1 cellular context compared by ENCODE assay signal in the genomic region with DNA sequence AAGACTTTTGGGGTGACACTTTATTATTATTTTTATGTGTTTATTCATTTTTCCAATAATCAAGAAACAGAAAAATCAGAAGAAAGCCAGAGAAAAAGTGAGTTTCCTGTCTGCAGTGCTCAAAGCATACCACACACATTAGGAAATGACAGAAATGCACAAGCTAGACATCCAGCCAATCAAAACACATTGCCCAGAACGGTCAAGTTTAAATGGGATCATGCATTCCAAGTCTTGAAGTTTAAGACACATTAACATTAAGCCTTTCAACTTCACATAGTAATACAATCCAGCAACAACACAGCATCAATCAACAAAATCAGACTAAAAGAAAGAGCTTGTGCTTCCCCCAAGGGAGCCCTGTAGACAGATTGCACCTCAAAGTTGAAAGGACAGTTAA.
TF ChIP-seq lines count a peak whose summit lies in the region.

No MANE protein-coding gene starts in this region.

TF ChIP-seq in SK-N-SH, 30 proteins besides CTCF, POLR2A, EP300 and RAD21 (continued from another document):
- TF ChIP-seq, protein P1, sequence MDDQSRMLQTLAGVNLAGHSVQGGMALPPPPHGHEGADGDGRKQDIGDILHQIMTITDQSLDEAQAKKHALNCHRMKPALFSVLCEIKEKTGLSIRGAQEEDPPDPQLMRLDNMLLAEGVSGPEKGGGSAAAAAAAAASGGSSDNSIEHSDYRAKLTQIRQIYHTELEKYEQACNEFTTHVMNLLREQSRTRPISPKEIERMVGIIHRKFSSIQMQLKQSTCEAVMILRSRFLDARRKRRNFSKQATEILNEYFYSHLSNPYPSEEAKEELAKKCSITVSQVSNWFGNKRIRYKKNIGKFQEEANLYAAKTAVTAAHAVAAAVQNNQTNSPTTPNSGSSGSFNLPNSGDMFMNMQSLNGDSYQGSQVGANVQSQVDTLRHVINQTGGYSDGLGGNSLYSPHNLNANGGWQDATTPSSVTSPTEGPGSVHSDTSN (IDR thresholded peaks at IDR 0.05) = peak; percentile 50
- TF ChIP-seq SIN3A (IDR thresholded peaks at IDR 0.05; ENCODE audit: borderline replicate concordance, low read depth, low read length) = no peak
- no peak for TF ChIP-seq MXI1 (IDR thresholded peaks at IDR 0.05; ENCODE audit: low read depth, low read length)
- TF ChIP-seq, protein P2, sequence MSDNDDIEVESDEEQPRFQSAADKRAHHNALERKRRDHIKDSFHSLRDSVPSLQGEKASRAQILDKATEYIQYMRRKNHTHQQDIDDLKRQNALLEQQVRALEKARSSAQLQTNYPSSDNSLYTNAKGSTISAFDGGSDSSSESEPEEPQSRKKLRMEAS (IDR thresholded peaks at IDR 0.05; ENCODE audit: low read depth) = 0 out of 2 replicates have a peak, but pooled peaks have one; percentile 37
- TF ChIP-seq SMC3 (IDR thresholded peaks at IDR 0.05; ENCODE audit: low read depth, low read length) = no peak
- TF ChIP-seq TEAD4 (IDR thresholded peaks at IDR 0.05; ENCODE audit: borderline replicate concordance, insufficient read depth) = no peak
- no peak for TF ChIP-seq MEF2A (IDR thresholded peaks at IDR 0.05; ENCODE audit: borderline replicate concordance, low read depth)
- no peak for TF ChIP-seq ELF1 (IDR thresholded peaks at IDR 0.05)
